20 cellular contexts compared by ENCODE assay signal in genomic region chr12:53105256-53105655, GRCh38. TPM values are rescaled to one million over a fixed set of nuclear protein-coding genes. Genes with fewer than 3 reads are reported as not detected.
"Had no signal": no experiment of that assay in that cellular context is flagged by ENCODE, and none has a peak within 500 bp of the region (broad histone marks: within the 10 kb centered on the region; RNA-seq: fewer than 3 reads in every experiment).

No MANE protein-coding gene starts in this region.

- H3K4me3 Mint-ChIP-seq: activated T-cell treated with anti-CD3 and anti-CD28 coated beads, Interleukin-2, amount 50 U/mL, for 24 hours; natural killer cell; stimulated activated naive CD8-positive, alpha-beta T cell treated with anti-CD3 and anti-CD28 coated beads, Interleukin-15, Interleukin-2, amounts not matched to agents 100 ng/mL and 50 ng/mL, for 24 hours had no signal

- H3K9me3 Mint-ChIP-seq: activated T-cell treated with anti-CD3 and anti-CD28 coated beads, Interleukin-2, amount 50 U/mL, for 24 hours; activated T-helper 2 cell treated with anti-CD3 and anti-CD28 coated beads, Interferon-gamma antibody, Interleukin-2, Interleukin-4, amounts not matched to agents 10 μg/mL and 5 μg/mL and 100 μg/mL, durations not matched to agents 14 hours and 24 hours and 36 hours; natural killer cell; stimulated activated naive CD8-positive, alpha-beta T cell treated with anti-CD3 and anti-CD28 coated beads, Interleukin-15, Interleukin-2, amounts not matched to agents 100 ng/mL and 50 ng/mL, for 24 hours; T-cell had no signal

- H3K36me3 Mint-ChIP-seq: natural killer cell, T-cell had no signal

- H3K27me3 Mint-ChIP-seq: activated T-cell treated with anti-CD3 and anti-CD28 coated beads, Interleukin-2, amount 50 U/mL, for 24 hours; stimulated activated naive CD8-positive, alpha-beta T cell treated with anti-CD3 and anti-CD28 coated beads, Interleukin-15, Interleukin-2, amounts not matched to agents 100 ng/mL and 50 ng/mL, for 24 hours; T-cell had no signal

- DNase-seq: activated naive CD4-positive, alpha-beta T cell treated with Interleukin-2 at 50 U/mL for 16 hours; activated T-cell treated with anti-CD3 and anti-CD28 coated beads, Interleukin-2, amount 50 U/mL, for 24 hours; cerebellar nuclear complex; effector CD4-positive, alpha-beta T cell; heart left ventricle; kidney glomerular epithelial cell; left ventricle myocardium superior; natural killer cell; retina; SK-N-SH; T-cell; T-helper 9 cell; trophoblast cell had no signal

- ATAC-seq: activated CD4-positive, CD25-positive, alpha-beta regulatory T cell treated with anti-CD3 and anti-CD28 coated beads, Interleukin-2, amount 50 U/mL, for 24 hours; esophagus mucosa; gastroesophageal sphincter; heart left ventricle; left ventricle myocardium superior; natural killer cell; T-cell had no signal

- H3K27ac Mint-ChIP-seq: activated T-cell treated with anti-CD3 and anti-CD28 coated beads, Interleukin-2, amount 50 U/mL, for 24 hours; activated T-helper 2 cell treated with anti-CD3 and anti-CD28 coated beads, Interferon-gamma antibody, Interleukin-2, Interleukin-4, amounts not matched to agents 10 μg/mL and 5 μg/mL and 100 μg/mL, durations not matched to agents 14 hours and 24 hours and 36 hours; natural killer cell; stimulated activated naive CD8-positive, alpha-beta T cell treated with anti-CD3 and anti-CD28 coated beads, Interleukin-15, Interleukin-2, amounts not matched to agents 100 ng/mL and 50 ng/mL, for 24 hours had no signal

RNA-seq across cellular contexts. Expression of gene SOAT2, which starts 2.0 kb away (rescaled TPM):
- total RNA-seq: activated T-helper 2 cell treated with anti-CD3 and anti-CD28 coated beads, Interferon-gamma antibody, Interleukin-2, Interleukin-4, amounts not matched to agents 10 μg/mL and 5 μg/mL and 100 μg/mL, durations not matched to agents 14 hours and 24 hours and 36 hours; ascending aorta; esophagus mucosa; natural killer cell; suprapubic skin had no signal

RNA-seq across cellular contexts. Expression of gene IGFBP6, which starts 7.8 kb away (rescaled TPM):
- total RNA-seq: activated T-helper 2 cell treated with anti-CD3 and anti-CD28 coated beads, Interferon-gamma antibody, Interleukin-2, Interleukin-4, amounts not matched to agents 10 μg/mL and 5 μg/mL and 100 μg/mL, durations not matched to agents 14 hours and 24 hours and 36 hours had no signal
